Comparison of ENCODE assay signal across 10 cellular contexts in genomic region chr12:99265648-99266047, GRCh38.
"Had no signal": no experiment of that assay in that cellular context is flagged by ENCODE, and none has a peak within 500 bp of the region (broad histone marks: within the 10 kb centered on the region; RNA-seq: fewer than 3 reads in every experiment).

No MANE protein-coding gene starts in this region.

- H3K4me2 ChIP-seq: KMS-11 had no signal

- FAIRE-seq: HepG2, HTR-8/SVneo, K562 had no signal

- ATAC-seq: HepG2, K562 had no signal

- DNase-seq: IMR-90, Karpas-422, KBM-7, KG1 had no signal

- H3K36me3 Mint-ChIP-seq: IgD-negative memory B cell had no signal

- H3K4me1 Mint-ChIP-seq: IgD-negative memory B cell had no signal

- H3K27me3 Mint-ChIP-seq: IgD-negative memory B cell had no signal

- H3K27ac Mint-ChIP-seq: IgD-negative memory B cell had no signal

- H3K4me3 Mint-ChIP-seq: IgD-negative memory B cell had no signal

- H3K4me3 ChIP-seq: K562 had no signal

- H3K27ac ChIP-seq: HL-60, KMS-11 had no signal
